In the genomic region with DNA sequence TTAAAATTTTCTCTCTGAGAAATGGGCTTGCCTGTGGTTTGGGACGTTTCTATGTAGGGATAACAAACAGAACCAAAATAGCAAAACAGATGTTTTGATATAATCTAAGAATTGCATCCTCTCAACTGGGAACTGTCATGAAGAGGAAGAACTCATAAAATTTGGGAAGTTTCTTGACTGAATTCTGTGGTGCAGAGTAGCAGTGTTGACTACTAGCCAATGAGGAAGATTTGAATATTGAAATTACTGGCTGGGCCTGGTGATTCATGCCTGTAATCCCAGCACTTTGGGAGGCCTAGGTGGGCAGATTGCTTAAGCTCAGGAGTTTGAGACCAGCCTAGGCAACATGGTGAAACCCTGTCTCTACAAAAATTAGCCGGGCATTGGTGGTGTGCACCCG, we compare ENCODE assay signal across 10 cellular contexts. TPM values are rescaled to one million over a fixed set of nuclear protein-coding genes. Genes with fewer than 3 reads are reported as not detected.
DNase-seq lines count a peak whose midpoint lies in the region; ATAC-seq and TF ChIP-seq lines count a peak whose summit lies in the region.
"Had no signal": no experiment of that assay in that cellular context is flagged by ENCODE, and none has a peak within 500 bp of the region (broad histone marks: within the 10 kb centered on the region; RNA-seq: fewer than 3 reads in every experiment).

No MANE protein-coding gene starts in this region.

- no peaks in the 10 kb centered on the region for H3K27me3 ChIP-seq in transverse colon
- H3K27me3 ChIP-seq: SJSA1 had no signal

- TF ChIP-seq CTCF in transverse colon (IDR thresholded peaks at IDR 0.05): no peak

- H3K9me3 Mint-ChIP-seq in activated naive CD4-positive, alpha-beta T cell treated with anti-CD3 and anti-CD28 coated beads for 36 hours: no peaks in the 10 kb centered on the region
- no peaks in the 10 kb centered on the region for H3K9me3 Mint-ChIP-seq in activated naive CD4-positive, alpha-beta T cell treated with anti-CD3 and anti-CD28 coated beads, Interleukin-2, amount 50 U/mL, for 72 hours

- H3K27ac Mint-ChIP-seq in activated naive CD4-positive, alpha-beta T cell treated with anti-CD3 and anti-CD28 coated beads for 36 hours: peak overlapping the region; percentile 86
- peak overlapping the region; percentile 24 to 90 for H3K27ac Mint-ChIP-seq in activated naive CD4-positive, alpha-beta T cell treated with anti-CD3 and anti-CD28 coated beads, Interleukin-2, amount 50 U/mL, for 72 hours

- peak; percentile 30 to 49 for ATAC-seq in activated naive CD4-positive, alpha-beta T cell treated with anti-CD3 and anti-CD28 coated beads, Interleukin-2, amount 50 U/mL, for 72 hours
- no peak for ATAC-seq in GM21390 (IDR thresholded peaks at IDR 0.05; ENCODE audit: unreplicated experiment)

- TF ChIP-seq EP300 in transverse colon (IDR thresholded peaks at IDR 0.05; ENCODE audit: low read depth): no peak

- H3K4me3 ChIP-seq in transverse colon: no peak overlapping the region
- H3K4me3 ChIP-seq: SJSA1 had no signal

- no peaks in the 10 kb centered on the region for H3K27me3 Mint-ChIP-seq in activated naive CD4-positive, alpha-beta T cell treated with anti-CD3 and anti-CD28 coated beads for 36 hours (ENCODE audit: low read depth)

- CTCF ChIA-PET in activated naive CD4-positive, alpha-beta T cell treated with anti-CD3 and anti-CD28 coated beads for 36 hours (lab: Charles Lee): interaction anchor here (0.7 kb wide), 1 partner anchor 41 kb away, joined by 4 read pairs; no protein-coding TSS in a partner anchor

- WGBS in transverse colon (ENCODE audit: low coverage in 1 of 2), 2 donors: 50 to 78% methylated on average over 1 to 3 of the region's 3 CpGs

- in situ Hi-C loops in transverse colon (cut with MboI; ENCODE audit: low pct_ligation_motif_present in 1 of 4, low pct_unique_long_range_greater_than_20kb in 1 of 4, low sequenced_read_pairs in 3 of 4): no loop called here

- H3K4me3 Mint-ChIP-seq in activated naive CD4-positive, alpha-beta T cell treated with anti-CD3 and anti-CD28 coated beads for 36 hours: peak overlapping the region; percentile 5

- intact Hi-C loops in activated naive CD4-positive, alpha-beta T cell treated with anti-CD3 and anti-CD28 coated beads for 36 hours (cut with micrococcal nuclease): loop anchor here (2.0 kb wide), 2 partner anchors 30 to 42 kb away; a partner anchor contains a TSS
- intact Hi-C loops in transverse colon (cut with DNase I; ENCODE audit: low total_unique reads): no loop called here

- peaks cover 25 to 60% (median 31%) of the 10 kb centered on the region in 4 donors for H3K4me1 ChIP-seq in transverse colon

- peaks cover 25% of the 10 kb centered on the region for H3K36me3 Mint-ChIP-seq in activated naive CD4-positive, alpha-beta T cell treated with anti-CD3 and anti-CD28 coated beads for 36 hours (ENCODE audit: low read depth)
- peaks cover 15 to 22% of the 10 kb centered on the region in 2 donors for H3K36me3 Mint-ChIP-seq in activated naive CD4-positive, alpha-beta T cell treated with anti-CD3 and anti-CD28 coated beads, Interleukin-2, amount 50 U/mL, for 72 hours

- peaks cover 81% of the 10 kb centered on the region for H3K4me1 Mint-ChIP-seq in activated naive CD4-positive, alpha-beta T cell treated with anti-CD3 and anti-CD28 coated beads for 36 hours (ENCODE audit: low read depth)

- peak overlapping the region; percentile 57 to 77 (median 72) for H3K27ac ChIP-seq in transverse colon
- H3K27ac ChIP-seq: SJSA1 had no signal

- H3K9me3 ChIP-seq in transverse colon: no peaks in the 10 kb centered on the region
- H3K9me3 ChIP-seq: Caco-2, SJSA1 had no signal

- TF ChIP-seq POLR2A in transverse colon (IDR thresholded peaks at IDR 0.05): no peak

- no peak for DNase-seq in activated naive CD4-positive, alpha-beta T cell treated with anti-CD3 and anti-CD28 coated beads for 36 hours
- DNase-seq in activated naive CD4-positive, alpha-beta T cell treated with anti-CD3 and anti-CD28 coated beads, Interleukin-2, amount 50 U/mL, for 16 hours: no peak
- DNase-seq in activated naive CD4-positive, alpha-beta T cell treated with anti-CD3 and anti-CD28 coated beads, Interleukin-2, amount 50 U/mL, for 72 hours (ENCODE audit: low spot score in 2 of 2): no peak
- peak; percentile 50 for DNase-seq in iris pigment epithelial cell (ENCODE audit: low read depth)
- DNase-seq in transverse colon: no peak
- no peak for DNase-seq in occipital lobe (lab: John Stamatoyannopoulos, UW)
- DNase-seq in retina: no peak
- DNase-seq: Caco-2 had no signal

- H3K36me3 ChIP-seq in transverse colon: peaks cover 0 to 3% (median 0%) of the 10 kb centered on the region in 4 donors

RNA-seq across cellular contexts. Expression of a gene that starts 42.2 kb away (rescaled TPM):
- 10 to 100 TPM; 39.5 to 40.4 TPM for total RNA-seq in activated naive CD4-positive, alpha-beta T cell treated with anti-CD3 and anti-CD28 coated beads for 36 hours
- total RNA-seq in activated naive CD4-positive, alpha-beta T cell treated with anti-CD3 and anti-CD28 coated beads, Interleukin-2, amount 50 U/mL, for 72 hours: 10 to 100 TPM; 35.4 to 53.0 TPM
- total RNA-seq in transverse colon: 10 to 100 TPM; 16.1 to 34.8 (median 28.2) TPM
- 29.8 TPM for total RNA-seq in occipital lobe
